9 cellular contexts compared by ENCODE assay signal in the genomic region with DNA sequence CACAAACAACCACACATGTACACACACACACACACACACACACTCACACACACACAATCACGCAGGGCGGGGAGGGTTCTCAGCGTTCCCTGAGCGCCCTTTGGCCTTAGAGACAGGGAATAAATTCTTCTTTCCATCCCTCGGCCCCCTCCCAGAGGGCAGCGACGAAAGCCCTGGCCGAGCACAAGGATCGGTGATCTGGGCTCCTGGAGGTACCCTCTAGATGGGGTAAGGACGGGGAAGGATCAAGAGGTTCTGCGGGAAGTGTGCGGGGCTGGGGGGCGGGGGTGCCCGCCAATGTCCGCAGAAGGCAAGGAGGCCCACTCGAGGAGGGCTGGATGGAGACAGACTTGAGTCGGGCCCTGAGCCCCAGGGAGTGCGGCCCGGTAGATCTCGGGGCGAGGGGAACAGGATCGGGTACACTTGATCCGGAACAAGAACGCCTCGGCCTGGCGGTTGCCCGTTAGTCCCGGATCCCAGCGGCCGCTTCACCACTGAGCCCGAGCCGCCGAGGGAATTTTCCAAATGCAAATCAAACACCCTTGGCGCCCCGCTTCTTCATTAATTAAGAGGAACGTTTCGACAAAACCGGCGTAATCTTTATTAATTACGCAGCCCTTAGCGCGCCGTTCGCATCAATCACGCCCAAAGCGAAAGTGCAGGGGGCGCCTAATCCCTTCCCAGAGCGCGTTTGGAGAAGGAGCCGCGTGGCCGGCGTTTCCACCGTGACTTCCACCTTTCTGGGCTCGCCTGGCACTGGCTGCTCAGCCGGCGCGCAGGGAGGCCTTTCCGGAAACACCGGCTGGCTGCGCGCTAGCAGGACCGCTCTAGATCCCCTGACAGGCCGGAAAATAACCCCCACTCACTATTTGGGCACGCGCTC. TPM values are rescaled to one million over a fixed set of nuclear protein-coding genes. Genes with fewer than 3 reads are reported as not detected.
DNase-seq lines count a peak whose midpoint lies in the region; ATAC-seq and TF ChIP-seq lines count a peak whose summit lies in the region.
"Had no signal": no experiment of that assay in that cellular context is flagged by ENCODE, and none has a peak within 500 bp of the region (broad histone marks: within the 10 kb centered on the region; RNA-seq: fewer than 3 reads in every experiment).

No MANE protein-coding gene starts in this region.

- H3K4me3 Mint-ChIP-seq in CD8-positive, alpha-beta T cell: peak overlapping the region; percentile 51

- POLR2A ChIA-PET in CD8-positive, alpha-beta T cell (lab: Charles Lee): no interaction called here
- POLR2A ChIA-PET in HEK293T (lab: Yijun Ruan, JAX): no interaction called here

- ATAC-seq in CD8-positive, alpha-beta T cell: no peak
- ATAC-seq in GM21786 (IDR thresholded peaks at IDR 0.05; ENCODE audit: unreplicated experiment) (peak; percentile 30), left ventricle myocardium superior (peak; percentile 44), gastrocnemius medialis (peak; percentile 74 to 76)

- H3K4me3 ChIP-seq in CD8-positive, alpha-beta T cell (ENCODE audit: low read depth, low read length): peak overlapping the region; percentile 35
- H3K4me3 ChIP-seq in WI38 (ENCODE audit: low read depth, low read length): peak overlapping the region; percentile 39
- peak overlapping the region; percentile 65 to 83 (median 70) for H3K4me3 ChIP-seq in gastrocnemius medialis

- H3K27me3 ChIP-seq in CD8-positive, alpha-beta T cell (ENCODE audit: insufficient read depth, low read length): peaks cover 53% of the 10 kb centered on the region
- H3K27me3 ChIP-seq in gastrocnemius medialis: peaks cover 94 to 98% (median 98%) of the 10 kb centered on the region in 3 donors

- CTCF ChIA-PET in CD8-positive, alpha-beta T cell (lab: Charles Lee): no interaction called here
- CTCF ChIA-PET in HEK293T (lab: Yijun Ruan, JAX): no interaction called here

- intact Hi-C loops in CD8-positive, alpha-beta T cell (cut with DNase I, micrococcal nuclease): no loop called here
- intact Hi-C loops in left ventricle myocardium superior (cut with micrococcal nuclease): no loop called here
- intact Hi-C loops in gastrocnemius medialis (cut with DNase I; ENCODE audit: low total_unique reads): no loop called here

- H3K27ac Mint-ChIP-seq in CD8-positive, alpha-beta T cell: no peak overlapping the region

- H3K9me3 ChIP-seq in CD8-positive, alpha-beta T cell (ENCODE audit: low read length): no peaks in the 10 kb centered on the region
- no peaks in the 10 kb centered on the region for H3K9me3 ChIP-seq in gastrocnemius medialis

- H3K4me1 Mint-ChIP-seq in CD8-positive, alpha-beta T cell (ENCODE audit: low read depth): peaks cover 28% of the 10 kb centered on the region

- DNase-seq in CD8-positive, alpha-beta T cell: no peak
- no peak for DNase-seq in left ventricle myocardium superior
- no peak for DNase-seq in gastrocnemius medialis
- no peak for DNase-seq in SKM-1 treated with dmso at 0.1 percent for 144 hours (lab: John Stamatoyannopoulos, UW; ENCODE audit: unreplicated experiment)
- DNase-seq in HEK293T (ENCODE audit: extremely low spot score): no peak
- no peak for DNase-seq in substantia nigra (lab: John Stamatoyannopoulos, UW)

- peaks cover 82% of the 10 kb centered on the region for H3K27me3 Mint-ChIP-seq in CD8-positive, alpha-beta T cell (ENCODE audit: low read depth)

- in situ Hi-C loops in gastrocnemius medialis (cut with MboI; ENCODE audit: low sequenced_read_pairs in 4 of 4): loop anchor here in 3 of 4 donors (10.0 to 25.0 kb wide), 3 partner anchors 243 to 257 kb away; no protein-coding TSS in a partner anchor

- no peaks in the 10 kb centered on the region for H3K9me3 Mint-ChIP-seq in CD8-positive, alpha-beta T cell

- no peaks in the 10 kb centered on the region for H3K36me3 Mint-ChIP-seq in CD8-positive, alpha-beta T cell

- H3K36me3 ChIP-seq in CD8-positive, alpha-beta T cell (ENCODE audit: insufficient read depth, low read length): no peaks in the 10 kb centered on the region
- H3K36me3 ChIP-seq in gastrocnemius medialis: no peaks in the 10 kb centered on the region

- peaks cover 9% of the 10 kb centered on the region for H3K4me1 ChIP-seq in CD8-positive, alpha-beta T cell (ENCODE audit: insufficient read depth, low read length)
- H3K4me1 ChIP-seq in gastrocnemius medialis: peaks cover 18 to 26% of the 10 kb centered on the region in 2 donors

- no peak for TF ChIP-seq CTCF in CD8-positive, alpha-beta T cell (IDR thresholded peaks at IDR 0.05)
- no peak for TF ChIP-seq CTCF in WI38 (IDR thresholded peaks at IDR 0.05; ENCODE audit: low read depth, low read length)
- no peak for TF ChIP-seq CTCF in gastrocnemius medialis (IDR thresholded peaks at IDR 0.05 in 4 of 5, conservative IDR thresholded peaks at IDR 0.05 in 1 of 5)

- TF ChIP-seq POLR2A in gastrocnemius medialis (IDR thresholded peaks at IDR 0.05): no peak

- no peak overlapping the region for H3K27ac ChIP-seq in CD8-positive, alpha-beta T cell (ENCODE audit: low read depth, low read length)
- H3K27ac ChIP-seq in gastrocnemius medialis (peak overlapping the region; percentile 26 to 68 (median 53)), substantia nigra (ENCODE audit: low read depth, low read length, poor library complexity, severe bottlenecking) (no peak overlapping the region)

TF ChIP-seq in HEK293T, 16 proteins besides CTCF, POLR2A, EP300 and RAD21:
- TF ChIP-seq ARNT (IDR thresholded peaks at IDR 0.05) (no peak), SUZ12 (IDR thresholded peaks at IDR 0.05) (no peak), L3MBTL2 (conservative IDR thresholded peaks at IDR 0.05) (no peak), SP1 (IDR thresholded peaks at IDR 0.05) (no peak), HDGF (IDR thresholded peaks at IDR 0.05; ENCODE audit: borderline replicate concordance) (no peak), LEF1 (IDR thresholded peaks at IDR 0.05; ENCODE audit: borderline replicate concordance) (no peak), FOXK2 (IDR thresholded peaks at IDR 0.05) (no peak), BHLHE40 (IDR thresholded peaks at IDR 0.05; ENCODE audit: borderline replicate concordance) (no peak), ZNF384 (IDR thresholded peaks at IDR 0.05) (no peak), ELF4 (IDR thresholded peaks at IDR 0.05) (no peak), NFRKB (IDR thresholded peaks at IDR 0.05) (no peak)

RNA-seq across cellular contexts. Expression of gene PAX3, which starts 7.0 kb away (rescaled TPM):
- total RNA-seq in CD8-positive, alpha-beta T cell: not detected
- total RNA-seq in left ventricle myocardium superior (not detected), gastrocnemius medialis (1 to 10 TPM; 2.7 to 4.5 (median 3.6) TPM)
- total RNA-seq: renal cortical epithelial cell had no signal

Comparison
In these comparisons a context has a peak if more than half of its experiments do, and no peak if none do; other contexts are left out.
1. H3K27ac ChIP-seq: peak in gastrocnemius medialis (4 of 4); none in CD8-positive, alpha-beta T cell (single experiment) and substantia nigra (single experiment).
2. Peak in every context shown above with its lines, with median percentiles within 50 percentile points of each other: H3K4me3 ChIP-seq.